1 cellular context compared by ENCODE assay signal in genomic region chr9:122912964-122913673, GRCh38.
A peak's percentile ranks its signal among the peaks of the same experiment; 100 is the strongest.
TF ChIP-seq lines count a peak whose summit lies in the region.

TSS of gene ZBTB6 (minus strand) at chr9:122913323. CDS start at chr9:122912072, 1,251 bp downstream.

TF ChIP-seq in HepG2, 621 proteins besides CTCF, POLR2A, EP300 and RAD21 (continued from another document and continues in another):
- TF ChIP-seq ZNF275 (CRISPR knock-in tag; IDR thresholded peaks at IDR 0.05; ENCODE audit: borderline replicate concordance) (0 out of 2 replicates have a peak, but pooled peaks have one; percentile 33), HDAC2 (CRISPR knock-in tag; IDR thresholded peaks at IDR 0.05) (no peak; the same call in 1 of the 2 replicates), MAX (IDR thresholded peaks at IDR 0.05) (peak; percentile 67), ZNF460 (CRISPR knock-in tag; IDR thresholded peaks at IDR 0.05; ENCODE audit: borderline replicate concordance) (peak; percentile 96), MYC (CRISPR knock-in tag; IDR thresholded peaks at IDR 0.05; ENCODE audit: borderline replicate concordance) (peak; percentile 56; the same call in 1 of the 2 replicates), ZSCAN21 (CRISPR knock-in tag; IDR thresholded peaks at IDR 0.05; ENCODE audit: borderline replicate concordance) (no peak), BATF2 (CRISPR knock-in tag; IDR thresholded peaks at IDR 0.05) (no peak), STAT6 (CRISPR knock-in tag; IDR thresholded peaks at IDR 0.05; ENCODE audit: borderline replicate concordance) (no peak; the same call in 1 of the 2 replicates), ZNF34 (CRISPR knock-in tag; IDR thresholded peaks at IDR 0.05; ENCODE audit: borderline replicate concordance) (0 out of 2 replicates have a peak, but pooled peaks have one; percentile 30), SCMH1 (CRISPR knock-in tag; IDR thresholded peaks at IDR 0.05; ENCODE audit: borderline replicate concordance) (no peak), CREM (IDR thresholded peaks at IDR 0.05) (peak; percentile 81), CREM (CRISPR knock-in tag; IDR thresholded peaks at IDR 0.05) (no peak), PRPF4 (IDR thresholded peaks at IDR 0.05; ENCODE audit: low read depth, low read length, poor library complexity, severe bottlenecking) (no peak), ZNF382 (CRISPR knock-in tag; IDR thresholded peaks at IDR 0.05; ENCODE audit: borderline replicate concordance) (no peak), DNMT1 (CRISPR knock-in tag; IDR thresholded peaks at IDR 0.05) (no peak), ISX (CRISPR knock-in tag; conservative IDR thresholded peaks at IDR 0.05) (no peak), DPF2 (CRISPR knock-in tag; IDR thresholded peaks at IDR 0.05; ENCODE audit: borderline replicate concordance, low read depth) (0 out of 2 replicates have a peak, but pooled peaks have one; percentile 29), ZBTB14 (CRISPR knock-in tag; IDR thresholded peaks at IDR 0.05) (no peak), ZNF740 (CRISPR knock-in tag; IDR thresholded peaks at IDR 0.05) (no peak), MIXL1 (CRISPR knock-in tag; IDR thresholded peaks at IDR 0.05) (no peak), ZNF674 (CRISPR knock-in tag; IDR thresholded peaks at IDR 0.05; ENCODE audit: low read depth) (no peak), ZKSCAN8 (CRISPR knock-in tag; IDR thresholded peaks at IDR 0.05; ENCODE audit: borderline replicate concordance) (no peak; the same call in none of the 2 replicates), ZNF639 (CRISPR knock-in tag; conservative IDR thresholded peaks at IDR 0.05) (no peak), JUNB (CRISPR knock-in tag; IDR thresholded peaks at IDR 0.05; ENCODE audit: borderline replicate concordance) (no peak), HOXA5 (CRISPR knock-in tag; IDR thresholded peaks at IDR 0.05) (no peak), RBM39 (IDR thresholded peaks at IDR 0.05; ENCODE audit: low read depth, low read length, poor library complexity, severe bottlenecking) (no peak), NR2F2 (IDR thresholded peaks at IDR 0.05; ENCODE audit: borderline replicate concordance, low read depth) (no peak), TBX2 (CRISPR knock-in tag; IDR thresholded peaks at IDR 0.05; ENCODE audit: borderline replicate concordance) (peak; percentile 43; the same call in 1 of the 2 replicates), PLSCR1 (CRISPR knock-in tag; IDR thresholded peaks at IDR 0.05; ENCODE audit: borderline replicate concordance) (no peak), ZSCAN20 (CRISPR knock-in tag; IDR thresholded peaks at IDR 0.05; ENCODE audit: borderline replicate concordance) (no peak), HOXA3 (CRISPR knock-in tag; IDR thresholded peaks at IDR 0.05) (peak; percentile 59), GPBP1L1 (CRISPR knock-in tag; IDR thresholded peaks at IDR 0.05) (no peak), ARNT (IDR thresholded peaks at IDR 0.05) (no peak), NPAS2 (CRISPR knock-in tag; IDR thresholded peaks at IDR 0.05; ENCODE audit: borderline replicate concordance) (no peak), FOXP4 (CRISPR knock-in tag; IDR thresholded peaks at IDR 0.05) (0 out of 2 replicates have a peak, but pooled peaks have one; percentile 29), SMAD3 (CRISPR knock-in tag; IDR thresholded peaks at IDR 0.05) (peak; percentile 45; the same call in 1 of the 2 replicates), POLR2AphosphoS2 (IDR thresholded peaks at IDR 0.05; ENCODE audit: low read depth, low read length) (no peak), ZBTB10 (CRISPR knock-in tag; IDR thresholded peaks at IDR 0.05; ENCODE audit: borderline replicate concordance) (no peak)
